In genomic region chr6:10615675-10616074, GRCh38 we compare ENCODE assay signal across 25 cellular contexts.
"Had no signal": no experiment of that assay in that cellular context is flagged by ENCODE, and none has a peak within 500 bp of the region (broad histone marks: within the 10 kb centered on the region; RNA-seq: fewer than 3 reads in every experiment).

No MANE protein-coding gene starts in this region.

- H3K36me3 Mint-ChIP-seq: activated naive CD4-positive, alpha-beta T cell treated with anti-CD3 and anti-CD28 coated beads, Interleukin-2, amount 10 ng/mL, durations not matched to agents 7 days and 5 days had no signal

- H3K9ac ChIP-seq: KMS-11 had no signal

- H3K27ac Mint-ChIP-seq: activated CD4-positive, alpha-beta memory T cell treated with anti-CD3 and anti-CD28 coated beads, Interleukin-2, amount 10 ng/mL, durations not matched to agents 7 days and 5 days; activated naive CD4-positive, alpha-beta T cell treated with anti-CD3 and anti-CD28 coated beads, Interleukin-2, amount 10 ng/mL, durations not matched to agents 7 days and 5 days; activated naive CD8-positive, alpha-beta T cell treated with anti-CD3 and anti-CD28 coated beads for 36 hours; activated T-helper 17 cell treated with anti-CD3 and anti-CD28 coated beads, Interleukin-2, amount 50 U/mL, for 72 hours; T-helper 17 cell had no signal

- DNase-seq: activated CD4-positive, alpha-beta memory T cell treated with anti-CD3 and anti-CD28 coated beads, Interleukin-2, amount 10 ng/mL, durations not matched to agents 7 days and 5 days; activated CD4-positive, alpha-beta T cell treated with anti-CD3 and anti-CD28 coated beads, Interleukin-2, amount 50 U/mL, for 1 hour; activated CD4-positive, CD25-positive, alpha-beta regulatory T cell; activated gamma-delta T cell; activated naive CD4-positive, alpha-beta T cell treated with anti-CD3 and anti-CD28 coated beads, Interleukin-2, amount 10 ng/mL, durations not matched to agents 7 days and 5 days; activated naive CD8-positive, alpha-beta T cell treated with anti-CD3 and anti-CD28 coated beads for 36 hours; activated T-cell treated with anti-CD3 and anti-CD28 coated beads for 4 hours; activated T-cell treated with anti-CD3 and anti-CD28 coated beads, Interleukin-2, amount 50 U/mL, for 48 hours; brain microvascular endothelial cell; MV-4-11; NCI-H1105; NCI-H1436; NCI-H1694 treated with DMSO at 0.1 percent for 48 hours; NCI-H2081; NCI-H446; NCI-H524; NCI-H774; PC-3; SHP77 treated with DMSO at 0.1 percent for 48 hours; T-helper 17 cell; T-helper 9 cell had no signal

- H3K36me3 ChIP-seq: brain microvascular endothelial cell, cardiac muscle cell had no signal

- ATAC-seq: activated T-helper 17 cell treated with anti-CD3 and anti-CD28 coated beads, Interleukin-2, amount 50 U/mL, for 72 hours; PC-3; T-helper 17 cell had no signal

- H3K27me3 Mint-ChIP-seq: activated CD4-positive, alpha-beta memory T cell treated with anti-CD3 and anti-CD28 coated beads, Interleukin-2, amount 10 ng/mL, durations not matched to agents 7 days and 5 days; activated naive CD4-positive, alpha-beta T cell treated with anti-CD3 and anti-CD28 coated beads, Interleukin-2, amount 10 ng/mL, durations not matched to agents 7 days and 5 days; activated naive CD8-positive, alpha-beta T cell treated with anti-CD3 and anti-CD28 coated beads for 36 hours; activated T-helper 17 cell treated with anti-CD3 and anti-CD28 coated beads, Interleukin-2, amount 50 U/mL, for 72 hours; IgD-negative memory B cell; T-helper 17 cell had no signal

- H3K4me1 Mint-ChIP-seq: activated CD4-positive, alpha-beta memory T cell treated with anti-CD3 and anti-CD28 coated beads, Interleukin-2, amount 10 ng/mL, durations not matched to agents 7 days and 5 days; activated naive CD4-positive, alpha-beta T cell treated with anti-CD3 and anti-CD28 coated beads, Interleukin-2, amount 10 ng/mL, durations not matched to agents 7 days and 5 days; activated naive CD8-positive, alpha-beta T cell treated with anti-CD3 and anti-CD28 coated beads for 36 hours; activated T-helper 17 cell treated with anti-CD3 and anti-CD28 coated beads, Interleukin-2, amount 50 U/mL, for 72 hours had no signal

- H3K4me3 Mint-ChIP-seq: activated CD4-positive, alpha-beta memory T cell treated with anti-CD3 and anti-CD28 coated beads, Interleukin-2, amount 10 ng/mL, durations not matched to agents 7 days and 5 days; activated naive CD4-positive, alpha-beta T cell treated with anti-CD3 and anti-CD28 coated beads, Interleukin-2, amount 10 ng/mL, durations not matched to agents 7 days and 5 days; activated naive CD8-positive, alpha-beta T cell treated with anti-CD3 and anti-CD28 coated beads for 36 hours; activated T-helper 17 cell treated with anti-CD3 and anti-CD28 coated beads, Interleukin-2, amount 50 U/mL, for 72 hours; T-helper 17 cell had no signal

- H3K27ac ChIP-seq: brain microvascular endothelial cell, cardiac muscle cell, KMS-11 had no signal

- H3K27me3 ChIP-seq: brain microvascular endothelial cell, cardiac muscle cell had no signal

- H3K9me3 Mint-ChIP-seq: activated CD4-positive, alpha-beta memory T cell treated with anti-CD3 and anti-CD28 coated beads, Interleukin-2, amount 10 ng/mL, durations not matched to agents 7 days and 5 days; activated naive CD8-positive, alpha-beta T cell treated with anti-CD3 and anti-CD28 coated beads for 36 hours; activated T-helper 17 cell treated with anti-CD3 and anti-CD28 coated beads, Interleukin-2, amount 50 U/mL, for 72 hours; IgD-negative memory B cell had no signal

- H3K4me3 ChIP-seq: cardiac muscle cell had no signal
